In genomic region chr20:62135573-62136266, GRCh38 we compare ENCODE assay signal across 1 cellular context.
TF ChIP-seq lines count a peak whose summit lies in the region.

No MANE protein-coding gene starts in this region.

TF ChIP-seq in WTC11, 78 proteins besides CTCF, POLR2A, EP300 and RAD21:
- TF ChIP-seq IRF1 (CRISPR knock-in tag; IDR thresholded peaks at IDR 0.05): no peak
